Comparison of ENCODE assay signal across 29 cellular contexts in genomic region chr7:30282735-30283134, GRCh38. TPM values are rescaled to one million over a fixed set of nuclear protein-coding genes. Genes with fewer than 3 reads are reported as not detected.
A peak's percentile ranks its signal among the peaks of the same experiment; 100 is the strongest.
DNase-seq lines count a peak whose midpoint lies in the region; ATAC-seq and TF ChIP-seq lines count a peak whose summit lies in the region.
"Had no signal": no experiment of that assay in that cellular context is flagged by ENCODE, and none has a peak within 500 bp of the region (broad histone marks: within the 10 kb centered on the region; RNA-seq: fewer than 3 reads in every experiment).

No MANE protein-coding gene starts in this region.

- H2AFZ ChIP-seq in SU-DHL-6 (ENCODE audit: low read depth, low read length, severe bottlenecking), result no peak overlapping the region
- no peak overlapping the region for H2AFZ ChIP-seq in neural progenitor cell (replicated peaks)

- intact Hi-C loops in CD4-positive, alpha-beta memory T cell (cut with micrococcal nuclease), result loop anchor here (10.0 kb wide), 1 partner anchor 118 kb away; no protein-coding TSS in a partner anchor

- H3K9ac ChIP-seq in SU-DHL-6 (ENCODE audit: low read length), result no peak overlapping the region
- H3K9ac ChIP-seq in neural progenitor cell, result no peak overlapping the region
- H3K9ac ChIP-seq: SK-N-SH had no signal

- H3K27me3 Mint-ChIP-seq in CD4-positive, alpha-beta memory T cell, result peaks cover 0 to 1% of the 10 kb centered on the region in 2 donors
- H3K27me3 Mint-ChIP-seq in immature natural killer cell (ENCODE audit: low read depth in 3 of 3) (peaks cover 13 to 25% (median 18%) of the 10 kb centered on the region in 3 donors), neural progenitor cell (ENCODE audit: insufficient read depth, low read depth) (peaks cover 2% of the 10 kb centered on the region)

- no peak for ATAC-seq in HG03520 (IDR thresholded peaks at IDR 0.05; ENCODE audit: unreplicated experiment)
- ATAC-seq: left lobe of liver; stimulated activated effector memory CD8-positive, alpha-beta T cell treated with anti-CD3 and anti-CD28 coated beads, Interleukin-12 subunit alpha, Interleukin-12 subunit beta, amount 100 ng/mL, for 72 hours had no signal

- H3K9me3 ChIP-seq in CD4-positive, alpha-beta memory T cell (ENCODE audit: control insufficient read depth in 1 of 2, low read length in 2 of 2), result no peaks in the 10 kb centered on the region
- no peaks in the 10 kb centered on the region for H3K9me3 ChIP-seq in SU-DHL-6 (ENCODE audit: insufficient read depth, low read length)
- no peaks in the 10 kb centered on the region for H3K9me3 ChIP-seq in neural progenitor cell (ENCODE audit: low read depth)
- H3K9me3 ChIP-seq: BLaER1, SK-N-SH had no signal

- peaks cover 15% of the 10 kb centered on the region for H4K20me1 ChIP-seq in SU-DHL-6 (ENCODE audit: low read depth, low read length)
- peaks cover 21% of the 10 kb centered on the region for H4K20me1 ChIP-seq in neural progenitor cell (ENCODE audit: low read depth)

- peak overlapping the region in 4 of 7 donors; percentile 24 to 97 (median 74) for H3K27ac Mint-ChIP-seq in CD4-positive, alpha-beta memory T cell
- H3K27ac Mint-ChIP-seq in immature natural killer cell (peak overlapping the region; percentile 18 to 94 (median 94)), neural progenitor cell (no peak overlapping the region)
- H3K27ac Mint-ChIP-seq: endodermal cell had no signal

- POLR2A ChIA-PET in CD4-positive, alpha-beta memory T cell (lab: Charles Lee; ENCODE audit: partially characterized antibody), result interaction anchor here (3.8 kb wide), 1 partner anchor 68 kb away, joined by 117 read pairs; no protein-coding TSS in a partner anchor

- no peak for DNase-seq in CD4-positive, alpha-beta memory T cell
- DNase-seq in immature natural killer cell (no peak), neural progenitor cell (ENCODE audit: low spot score) (no peak), brain microvascular endothelial cell (no peak), NCI-H510A treated with DMSO at 0.1 percent for 48 hours (lab: John Stamatoyannopoulos, UW) (no peak)
- DNase-seq in activated CD4-positive, alpha-beta T cell treated with anti-CD3 and anti-CD28 coated beads for 1 hour, result no peak
- DNase-seq: activated CD4-positive, alpha-beta T cell treated with anti-CD3 and anti-CD28 coated beads, Interleukin-2, amount 50 U/mL, for 4 hours; activated naive CD8-positive, alpha-beta T cell treated with anti-CD3 and anti-CD28 coated beads, Interleukin-2, amount 10 ng/mL, durations not matched to agents 7 days and 5 days; aorta; cortex of kidney; DND-41; endodermal cell; GF-D8; glutamatergic neuron; HCEC 1CT; IMR-90; mesendoderm; NCI-H146; NCI-H2107; NCI-H446 treated with DMSO at 0.1 percent for 48 hours; SK-N-SH; stimulated activated CD4-positive, alpha-beta T cell treated with anti-CD3 and anti-CD28 coated beads, Interleukin-15, amount 100 ng/mL, for 24 hours; stimulated activated CD4-positive, alpha-beta T cell treated with anti-CD3 and anti-CD28 coated beads, Interleukin-4, amount 100 ng/mL, for 4 hours; substantia nigra had no signal

- H3K27ac ChIP-seq in CD4-positive, alpha-beta memory T cell (ENCODE audit: low read depth, low read length), result no peak overlapping the region
- H3K27ac ChIP-seq in SU-DHL-6 (ENCODE audit: low read depth, low read length), result peak overlapping the region; percentile 70
- no peak overlapping the region for H3K27ac ChIP-seq in neural progenitor cell
- no peak overlapping the region for H3K27ac ChIP-seq in brain microvascular endothelial cell
- H3K27ac ChIP-seq: BLaER1 had no signal

- H3K79me2 ChIP-seq in SU-DHL-6 (ENCODE audit: insufficient read depth, low read length) (peaks cover 21% of the 10 kb centered on the region), neural progenitor cell (ENCODE audit: low read depth) (peaks cover 22% of the 10 kb centered on the region)

- CTCF ChIA-PET in CD4-positive, alpha-beta memory T cell (lab: Charles Lee; ENCODE audit: partially characterized antibody), result interaction anchor here (1.0 to 4.1 kb wide), 3 partner anchors 23 to 70 kb away, joined by 3 to 19 read pairs (median 4); no protein-coding TSS in a partner anchor

- peaks cover 26% of the 10 kb centered on the region for H3K4me1 ChIP-seq in CD4-positive, alpha-beta memory T cell (ENCODE audit: insufficient read depth, low read length)
- peaks cover 24% of the 10 kb centered on the region for H3K4me1 ChIP-seq in neural progenitor cell

- TF ChIP-seq CTCF in SU-DHL-6 (IDR thresholded peaks at IDR 0.05; ENCODE audit: insufficient read depth, low read length, poor library complexity, severe bottlenecking), result no peak
- TF ChIP-seq CTCF in neural progenitor cell (IDR thresholded peaks at IDR 0.05), result no peak
- no peak for TF ChIP-seq CTCF in brain microvascular endothelial cell (IDR thresholded peaks at IDR 0.05; ENCODE audit: low read depth, low read length, missing control alignments)

- H3F3A ChIP-seq in SU-DHL-6 (ENCODE audit: insufficient read depth), result peaks cover 38% of the 10 kb centered on the region
- peaks cover 27% of the 10 kb centered on the region for H3F3A ChIP-seq in neural progenitor cell (ENCODE audit: low read depth)

- H3K27me3 ChIP-seq in CD4-positive, alpha-beta memory T cell (ENCODE audit: insufficient read depth, low read length), result no peaks in the 10 kb centered on the region
- no peaks in the 10 kb centered on the region for H3K27me3 ChIP-seq in SU-DHL-6 (ENCODE audit: low read length)
- no peaks in the 10 kb centered on the region for H3K27me3 ChIP-seq in neural progenitor cell
- H3K27me3 ChIP-seq in brain microvascular endothelial cell (replicated peaks), result no peaks in the 10 kb centered on the region
- H3K27me3 ChIP-seq: BLaER1 had no signal

- H3K4me1 Mint-ChIP-seq in CD4-positive, alpha-beta memory T cell, result peaks cover 20 to 40% (median 25%) of the 10 kb centered on the region in 4 donors
- H3K4me1 Mint-ChIP-seq in immature natural killer cell (peaks cover 26 to 44% of the 10 kb centered on the region in 2 donors), neural progenitor cell (peaks cover 27% of the 10 kb centered on the region)

- no peak overlapping the region for H3K4me3 ChIP-seq in CD4-positive, alpha-beta memory T cell (ENCODE audit: low read length in 2 of 2)
- H3K4me3 ChIP-seq in SU-DHL-6 (ENCODE audit: insufficient read depth, low read length, poor library complexity, severe bottlenecking) (no peak overlapping the region), neural progenitor cell (no peak overlapping the region), brain microvascular endothelial cell (ENCODE audit: low read depth, low read length) (no peak overlapping the region)
- H3K4me3 ChIP-seq: BLaER1 had no signal

- no peak overlapping the region for H3K4me2 ChIP-seq in SU-DHL-6 (ENCODE audit: low read depth, low read length, poor library complexity, severe bottlenecking)
- H3K4me2 ChIP-seq in neural progenitor cell, result no peak overlapping the region
- H3K4me2 ChIP-seq: SK-N-SH had no signal

- peaks cover 0 to 17% of the 10 kb centered on the region in 2 donors for H3K36me3 Mint-ChIP-seq in CD4-positive, alpha-beta memory T cell
- H3K36me3 Mint-ChIP-seq in immature natural killer cell (peaks cover 7 to 10% (median 7%) of the 10 kb centered on the region in 3 donors), neural progenitor cell (no peaks in the 10 kb centered on the region)

- H3K4me3 Mint-ChIP-seq in CD4-positive, alpha-beta memory T cell, result peak overlapping the region in 2 of 8 donors; percentile 32 to 83
- peak overlapping the region in 4 of 5 donors; percentile 6 to 82 (median 51) for H3K4me3 Mint-ChIP-seq in immature natural killer cell
- peak overlapping the region; percentile 84 for H3K4me3 Mint-ChIP-seq in neural progenitor cell
- H3K4me3 Mint-ChIP-seq: endodermal cell had no signal

- no peaks in the 10 kb centered on the region for H3K36me3 ChIP-seq in CD4-positive, alpha-beta memory T cell (ENCODE audit: insufficient read depth, low read length)
- peaks cover 9% of the 10 kb centered on the region for H3K36me3 ChIP-seq in SU-DHL-6 (ENCODE audit: low read length)
- no peaks in the 10 kb centered on the region for H3K36me3 ChIP-seq in neural progenitor cell
- H3K36me3 ChIP-seq in brain microvascular endothelial cell (replicated peaks), result no peaks in the 10 kb centered on the region
- H3K36me3 ChIP-seq: BLaER1 had no signal

- in situ Hi-C loops in brain microvascular endothelial cell (cut with HindIII; ENCODE audit: low pct_ligation_motif_present, low sequenced_read_pairs), result no loop called here

- H3K9me2 ChIP-seq in SU-DHL-6 (replicated peaks; ENCODE audit: insufficient read depth, low read length), result no peaks in the 10 kb centered on the region
- H3K9me2 ChIP-seq: SK-N-SH had no signal

- H3K9me3 Mint-ChIP-seq in CD4-positive, alpha-beta memory T cell, result no peaks in the 10 kb centered on the region
- H3K9me3 Mint-ChIP-seq in immature natural killer cell (peaks cover 9 to 14% (median 13%) of the 10 kb centered on the region in 6 donors), neural progenitor cell (no peaks in the 10 kb centered on the region)
- H3K9me3 Mint-ChIP-seq: endodermal cell; stimulated activated effector memory CD8-positive, alpha-beta T cell treated with anti-CD3 and anti-CD28 coated beads, Interleukin-12 subunit alpha, Interleukin-12 subunit beta, amount 100 ng/mL, for 72 hours had no signal

RNA-seq across cellular contexts. Expression of gene ZNRF2, which starts 1.7 kb away (rescaled TPM):
- total RNA-seq in CD4-positive, alpha-beta memory T cell, result 10 to 100 TPM; 37.3 to 39.4 TPM
- 1 to 10 TPM in 1 of 2 donors, under 1 TPM in 1; 0.59 to 3.5 TPM for polyA plus RNA-seq in CD4-positive, alpha-beta memory T cell
- polyA plus RNA-seq in immature natural killer cell, result 1 to 10 TPM; 1.9 to 3.7 (median 3.1) TPM
- total RNA-seq in neural progenitor cell (ENCODE audit: low replicate concordance), result 25.5 and 37.7 TPM in 2 replicates
